Comparison of ENCODE assay signal across 14 cellular contexts in the genomic region with DNA sequence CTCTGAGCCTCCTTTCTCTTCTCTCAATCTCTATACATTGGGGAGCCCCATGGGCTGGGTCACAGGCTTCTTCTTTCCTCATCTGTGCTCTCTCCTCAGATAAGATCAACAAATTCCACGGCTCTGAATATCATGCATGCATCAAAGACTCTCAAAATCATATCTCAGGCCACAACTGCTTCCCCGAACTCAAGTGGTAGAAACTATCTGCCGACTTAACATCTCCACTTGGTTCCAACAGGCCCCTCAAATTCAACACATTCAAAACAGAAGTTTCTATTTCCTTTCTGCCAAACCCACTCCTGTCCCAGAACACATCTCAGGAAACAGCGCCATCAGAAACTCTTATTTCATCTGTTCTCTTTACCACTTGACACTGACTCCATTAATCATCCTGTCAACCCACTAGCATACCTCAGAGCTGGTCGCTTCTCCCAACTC. TPM values are rescaled to one million over a fixed set of nuclear protein-coding genes. Genes with fewer than 3 reads are reported as not detected.
A peak's percentile ranks its signal among the peaks of the same experiment; 100 is the strongest.
DNase-seq lines count a peak whose midpoint lies in the region; ATAC-seq and TF ChIP-seq lines count a peak whose summit lies in the region.
"Had no signal": no experiment of that assay in that cellular context is flagged by ENCODE, and none has a peak within 500 bp of the region (broad histone marks: within the 10 kb centered on the region; RNA-seq: fewer than 3 reads in every experiment).

No MANE protein-coding gene starts in this region.

- H3K27me3 Mint-ChIP-seq in activated naive CD4-positive, alpha-beta T cell treated with anti-CD3 and anti-CD28 coated beads, Interleukin-2, amount 50 U/mL, for 24 hours: no peaks in the 10 kb centered on the region
- H3K27me3 Mint-ChIP-seq in activated naive CD8-positive, alpha-beta T cell treated with anti-CD3 and anti-CD28 coated beads, Interleukin-2, amount 10 ng/mL, durations not matched to agents 7 days and 5 days: no peaks in the 10 kb centered on the region

- H3K27ac ChIP-seq in thymus (ENCODE audit: low read depth) (peak overlapping the region; percentile 42), tibial nerve (no peak overlapping the region), prostate gland (no peak overlapping the region)
- H3K27ac ChIP-seq: body of pancreas, neutrophil had no signal

- TF ChIP-seq POLR2A in tibial nerve (IDR thresholded peaks at IDR 0.05): no peak
- no peak for TF ChIP-seq POLR2A in prostate gland (IDR thresholded peaks at IDR 0.05)

- POLR2A ChIA-PET in activated naive CD8-positive, alpha-beta T cell treated with anti-CD3 and anti-CD28 coated beads, Interleukin-2, amount 10 ng/mL, durations not matched to agents 7 days and 5 days (lab: Charles Lee): no interaction called here

- peaks cover 26% of the 10 kb centered on the region for H3K4me1 Mint-ChIP-seq in activated naive CD4-positive, alpha-beta T cell treated with anti-CD3 and anti-CD28 coated beads, Interleukin-2, amount 50 U/mL, for 24 hours
- peaks cover 23% of the 10 kb centered on the region for H3K4me1 Mint-ChIP-seq in activated naive CD8-positive, alpha-beta T cell treated with anti-CD3 and anti-CD28 coated beads, Interleukin-2, amount 10 ng/mL, durations not matched to agents 7 days and 5 days

- H3K4me3 ChIP-seq in thymus (ENCODE audit: low read length) (no peak overlapping the region), tibial nerve (no peak overlapping the region), prostate gland (no peak overlapping the region)
- H3K4me3 ChIP-seq: body of pancreas had no signal

- no peak overlapping the region for H3K4me3 Mint-ChIP-seq in activated naive CD4-positive, alpha-beta T cell treated with anti-CD3 and anti-CD28 coated beads, Interleukin-2, amount 50 U/mL, for 24 hours
- peak overlapping the region; percentile 42 for H3K4me3 Mint-ChIP-seq in activated naive CD8-positive, alpha-beta T cell treated with anti-CD3 and anti-CD28 coated beads, Interleukin-2, amount 10 ng/mL, durations not matched to agents 7 days and 5 days

- ATAC-seq in HG03066 (IDR thresholded peaks at IDR 0.05; ENCODE audit: low read depth, unreplicated experiment) (peak; percentile 41), Right ventricle myocardium superior (ENCODE audit: poor library complexity) (no peak)
- ATAC-seq in activated naive CD8-positive, alpha-beta T cell treated with anti-CD3 and anti-CD28 coated beads, Interleukin-2, amount 10 ng/mL, durations not matched to agents 7 days and 5 days (ENCODE audit: low read depth): peak; percentile 22
- ATAC-seq: body of pancreas had no signal

- no peaks in the 10 kb centered on the region for H3K9me3 Mint-ChIP-seq in activated naive CD4-positive, alpha-beta T cell treated with anti-CD3 and anti-CD28 coated beads, Interleukin-2, amount 50 U/mL, for 24 hours
- H3K9me3 Mint-ChIP-seq in activated naive CD8-positive, alpha-beta T cell treated with anti-CD3 and anti-CD28 coated beads, Interleukin-2, amount 10 ng/mL, durations not matched to agents 7 days and 5 days: no peaks in the 10 kb centered on the region

- no peaks in the 10 kb centered on the region for H3K4me1 ChIP-seq in thymus (ENCODE audit: control insufficient read depth, insufficient read depth, low read length)
- H3K4me1 ChIP-seq in tibial nerve: no peaks in the 10 kb centered on the region
- no peaks in the 10 kb centered on the region for H3K4me1 ChIP-seq in prostate gland (replicated peaks)
- H3K4me1 ChIP-seq: body of pancreas had no signal

- peaks cover 25% of the 10 kb centered on the region for H3K36me3 Mint-ChIP-seq in activated naive CD4-positive, alpha-beta T cell treated with anti-CD3 and anti-CD28 coated beads, Interleukin-2, amount 50 U/mL, for 24 hours
- H3K36me3 Mint-ChIP-seq in activated naive CD8-positive, alpha-beta T cell treated with anti-CD3 and anti-CD28 coated beads, Interleukin-2, amount 10 ng/mL, durations not matched to agents 7 days and 5 days: peaks cover 46% of the 10 kb centered on the region

- intact Hi-C loops in Right ventricle myocardium superior (cut with DNase I) (no loop called here), prostate gland (cut with DNase I) (no loop called here)

- H3K36me3 ChIP-seq in thymus (ENCODE audit: control insufficient read depth, insufficient read depth) (peaks cover 43% of the 10 kb centered on the region), tibial nerve (peaks cover 0 to 94% (median 0%) of the 10 kb centered on the region in 3 donors), prostate gland (peaks cover 0 to 7% of the 10 kb centered on the region in 2 donors)

- DNase-seq in activated naive CD4-positive, alpha-beta T cell treated with Interleukin-2 at 50 U/mL for 16 hours: no peak
- no peak for DNase-seq in activated naive CD8-positive, alpha-beta T cell treated with anti-CD3 and anti-CD28 coated beads, Interleukin-2, amount 10 ng/mL, durations not matched to agents 7 days and 5 days
- no peak for DNase-seq in tibial nerve (ENCODE audit: low spot score in 2 of 2)
- DNase-seq in Right ventricle myocardium superior: no peak
- no peak for DNase-seq in prostate gland (ENCODE audit: low spot score)
- DNase-seq: body of pancreas; effector memory CD4-positive, alpha-beta T cell; Karpas-422; NCI-H2029 treated with DMSO at 0.1 percent for 48 hours; SW 1271 had no signal

- H3K27me3 ChIP-seq in thymus (ENCODE audit: control insufficient read depth, insufficient read depth) (no peaks in the 10 kb centered on the region), tibial nerve (no peaks in the 10 kb centered on the region), prostate gland (replicated peaks; ENCODE audit: insufficient read depth) (no peaks in the 10 kb centered on the region)
- H3K27me3 ChIP-seq: body of pancreas, neutrophil had no signal

- TF ChIP-seq CTCF in tibial nerve (IDR thresholded peaks at IDR 0.05) (no peak), prostate gland (IDR thresholded peaks at IDR 0.05) (no peak)

- no peak for TF ChIP-seq EP300 in tibial nerve (IDR thresholded peaks at IDR 0.05)

- WGBS in thymus: 28% methylated on average over 5 of the region's 5 CpGs
- 84 to 94% methylated on average over 5 of the region's 5 CpGs for WGBS in tibial nerve, 2 donors
- 73% methylated on average over 5 of the region's 5 CpGs for WGBS in prostate gland

- peak overlapping the region; percentile 36 for H3K27ac Mint-ChIP-seq in activated naive CD4-positive, alpha-beta T cell treated with anti-CD3 and anti-CD28 coated beads, Interleukin-2, amount 50 U/mL, for 24 hours
- H3K27ac Mint-ChIP-seq in activated naive CD8-positive, alpha-beta T cell treated with anti-CD3 and anti-CD28 coated beads, Interleukin-2, amount 10 ng/mL, durations not matched to agents 7 days and 5 days: peak overlapping the region; percentile 82

- H3K9me3 ChIP-seq in thymus (ENCODE audit: control insufficient read depth): no peaks in the 10 kb centered on the region
- H3K9me3 ChIP-seq in tibial nerve: no peaks in the 10 kb centered on the region
- H3K9me3 ChIP-seq in prostate gland: no peaks in the 10 kb centered on the region
- H3K9me3 ChIP-seq: body of pancreas, neutrophil had no signal

RNA-seq across cellular contexts. Expression of gene DDX59, which starts 16.7 kb away (rescaled TPM):
- total RNA-seq in activated naive CD8-positive, alpha-beta T cell treated with anti-CD3 and anti-CD28 coated beads, Interleukin-2, amount 10 ng/mL, durations not matched to agents 7 days and 5 days: 10 to 100 TPM; 28.1 to 33.9 TPM
- polyA plus RNA-seq in thymus: 54.0 TPM
- total RNA-seq in tibial nerve: 10 to 100 TPM; 11.4 to 31.5 (median 18.5) TPM
- 12.9 TPM for total RNA-seq in Right ventricle myocardium superior
- total RNA-seq in prostate gland: 10 to 100 TPM; 19.5 to 28.1 TPM

RNA-seq across cellular contexts. Expression of gene KIF14, which starts 32.5 kb away (rescaled TPM):
- total RNA-seq in activated naive CD8-positive, alpha-beta T cell treated with anti-CD3 and anti-CD28 coated beads, Interleukin-2, amount 10 ng/mL, durations not matched to agents 7 days and 5 days: 10 to 100 TPM; 20.1 to 20.3 TPM
- polyA plus RNA-seq in thymus: 1.4 TPM
- total RNA-seq in tibial nerve: under 1 TPM in 2 of 4 donors, not detected in 2; 0.20 to 0.30 TPM
- total RNA-seq in Right ventricle myocardium superior: 0.19 TPM
- 1 to 10 TPM in 1 of 2 donors, under 1 TPM in 1; 0.23 to 1.7 TPM for total RNA-seq in prostate gland
- total RNA-seq: body of pancreas had no signal

Comparison
In these comparisons a context has a peak if more than half of its experiments do, and no peak if none do; other contexts are left out.
1. RNA of gene KIF14, which starts 32.5 kb away (total RNA-seq): 20.1 to 20.3 TPM in activated naive CD8-positive, alpha-beta T cell treated with anti-CD3 and anti-CD28 coated beads, Interleukin-2, amount 10 ng/mL, durations not matched to agents 7 days and 5 days; 0.23 to 1.7 TPM in prostate gland, 0.20 to 0.30 TPM in tibial nerve and 0.19 TPM in Right ventricle myocardium superior (single experiment); every median in the first group is over 4 times any median in the second.